15 cellular contexts compared by ENCODE assay signal in the genomic region with DNA sequence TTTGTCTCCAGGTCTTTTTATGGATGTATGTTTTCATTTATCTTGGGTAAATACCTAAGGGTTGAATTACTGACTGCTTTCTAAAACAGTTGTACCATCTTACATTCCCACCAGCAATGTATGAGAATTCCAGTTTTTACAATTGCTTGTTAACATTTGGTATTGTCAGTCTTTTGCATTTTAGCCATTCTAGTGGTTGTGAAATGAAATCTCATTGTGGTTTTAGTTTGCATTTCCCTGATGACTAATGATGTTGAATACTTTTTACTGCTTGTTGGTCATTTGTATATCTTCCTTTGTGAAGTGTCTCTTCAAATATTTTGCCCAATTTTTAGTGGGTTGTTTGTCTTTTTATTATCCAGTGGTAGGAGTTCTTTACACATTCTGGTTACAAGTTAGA.
DNase-seq lines count a peak whose midpoint lies in the region; ATAC-seq and TF ChIP-seq lines count a peak whose summit lies in the region.
"Had no signal": no experiment of that assay in that cellular context is flagged by ENCODE, and none has a peak within 500 bp of the region (broad histone marks: within the 10 kb centered on the region; RNA-seq: fewer than 3 reads in every experiment).

No MANE protein-coding gene starts in this region.

- no peaks in the 10 kb centered on the region for H3K27me3 Mint-ChIP-seq in H9 (ENCODE audit: low read depth)

- intact Hi-C loops in lower lobe of right lung (cut with DNase I): no loop called here

- no peak for ATAC-seq in lower lobe of right lung
- ATAC-seq: left ventricle myocardium superior had no signal

- no peak overlapping the region for H3K4me2 ChIP-seq in H9 (ENCODE audit: insufficient read depth, insufficient read length, low read length)

- no peak overlapping the region for H3K18ac ChIP-seq in H9 (ENCODE audit: insufficient read length, low read depth, low read length)

- H3K79me2 ChIP-seq in H9 (ENCODE audit: insufficient read depth, low read length): no peaks in the 10 kb centered on the region

- DNase-seq in AG10803 (ENCODE audit: low read depth): peak; percentile 88
- no peak for DNase-seq in H9
- peak in 1 of 2 experiments; percentile 77 for DNase-seq in SJSA1 (ENCODE audit: low read depth in 1 of 2, low spot score in 2 of 2)
- DNase-seq in fibroblast of the aortic adventitia (ENCODE audit: low read depth): peak; percentile 61
- DNase-seq in lower lobe of right lung: no peak
- no peak for DNase-seq in NCI-H2171 treated with DMSO at 0.1 percent for 48 hours (lab: John Stamatoyannopoulos, UW)
- no peak for DNase-seq in NCI-H748 (lab: John Stamatoyannopoulos, UW; ENCODE audit: unreplicated experiment)
- DNase-seq in NCI-H748 treated with DMSO at 0.1 percent for 48 hours (lab: John Stamatoyannopoulos, UW): no peak
- DNase-seq: activated CD4-positive, CD25-positive, alpha-beta regulatory T cell; KBM-7; left ventricle myocardium superior; NCI-H187; sigmoid colon had no signal

- no peaks in the 10 kb centered on the region for H3K36me3 Mint-ChIP-seq in H9 (ENCODE audit: insufficient read depth in 1 of 3, low read depth in 3 of 3)

- no peak overlapping the region for H2AFZ ChIP-seq in H9 (ENCODE audit: low read length)

- no peak overlapping the region for H2BK15ac ChIP-seq in H9 (ENCODE audit: low read depth, low read length)

- H3K9me3 ChIP-seq in H9 (ENCODE audit: control insufficient read depth, low read depth, low read length): no peaks in the 10 kb centered on the region
- no peaks in the 10 kb centered on the region for H3K9me3 ChIP-seq in SJSA1 (replicated peaks)
- no peaks in the 10 kb centered on the region for H3K9me3 ChIP-seq in lower lobe of right lung
- H3K9me3 ChIP-seq: sigmoid colon had no signal

- no peak overlapping the region for H3K56ac ChIP-seq in H9 (ENCODE audit: insufficient read length, low read depth, low read length)

- H3K4me1 Mint-ChIP-seq in H9: no peaks in the 10 kb centered on the region

- H3K9ac ChIP-seq in H9 (ENCODE audit: extremely low read depth, insufficient read length, low read length): no peak overlapping the region

- H4K20me1 ChIP-seq in H9 (ENCODE audit: control insufficient read depth, insufficient read depth, insufficient read length): no peaks in the 10 kb centered on the region

- no peak overlapping the region for H3K4ac ChIP-seq in H9 (ENCODE audit: low read depth, low read length)

- no peaks in the 10 kb centered on the region for H3K36me3 ChIP-seq in SJSA1
- no peaks in the 10 kb centered on the region for H3K36me3 ChIP-seq in lower lobe of right lung
- H3K36me3 ChIP-seq: sigmoid colon had no signal

- H2BK20ac ChIP-seq in H9 (ENCODE audit: low read depth, low read length, poor library complexity, severe bottlenecking): no peak overlapping the region

- no peak overlapping the region for H3T11ph ChIP-seq in H9 (ENCODE audit: low read length)

- no peaks in the 10 kb centered on the region for H3K23me2 ChIP-seq in H9 (ENCODE audit: insufficient read length, low read depth, low read length, poor library complexity, severe bottlenecking)

- no peak overlapping the region for H3K14ac ChIP-seq in H9 (ENCODE audit: insufficient read depth, low read length)

- no peaks in the 10 kb centered on the region for H3K4me1 ChIP-seq in H9 (ENCODE audit: insufficient read depth, low read length)
- H3K4me1 ChIP-seq in SJSA1 (replicated peaks): peaks cover 15% of the 10 kb centered on the region
- H3K4me1 ChIP-seq in lower lobe of right lung: no peaks in the 10 kb centered on the region
- H3K4me1 ChIP-seq: sigmoid colon had no signal

- H4K5ac ChIP-seq in H9 (ENCODE audit: insufficient read length, low read depth, low read length): no peak overlapping the region

- H3K23ac ChIP-seq in H9 (ENCODE audit: insufficient read length, low read depth, low read length): no peak overlapping the region

- no peaks in the 10 kb centered on the region for H3K79me1 ChIP-seq in H9 (ENCODE audit: insufficient read depth, low read depth, low read length, poor library complexity, severe bottlenecking)

- no peak overlapping the region for H3K4me3 ChIP-seq in AG10803 (ENCODE audit: low read length)
- H3K4me3 ChIP-seq in SJSA1: no peak overlapping the region
- H3K4me3 ChIP-seq in fibroblast of the aortic adventitia (ENCODE audit: low read depth, low read length): no peak overlapping the region
- H3K4me3 ChIP-seq in lower lobe of right lung: no peak overlapping the region
- H3K4me3 ChIP-seq: sigmoid colon had no signal

- no peak overlapping the region for H4K8ac ChIP-seq in H9 (replicated peaks; ENCODE audit: insufficient read length, low read depth, low read length)

- H3K27ac Mint-ChIP-seq in H9: peak overlapping the region in 2 of 3 experiments; percentile 5 to 22; a peak in 1 of 7 replicates

- no peak overlapping the region for H4K91ac ChIP-seq in H9 (ENCODE audit: insufficient read length, low read depth, low read length)

- no peak overlapping the region for H2AK5ac ChIP-seq in H9 (ENCODE audit: insufficient read length, low read length)

- no peak overlapping the region for H2BK120ac ChIP-seq in H9 (ENCODE audit: low read depth, low read length, poor library complexity, severe bottlenecking)

- TF ChIP-seq CTCF in AG10803 (conservative IDR thresholded peaks at IDR 0.05; ENCODE audit: low read length) (no peak), H9 (conservative IDR thresholded peaks at IDR 0.05) (no peak), fibroblast of the aortic adventitia (IDR thresholded peaks at IDR 0.05; ENCODE audit: insufficient read depth, low read length) (no peak), lower lobe of right lung (IDR thresholded peaks at IDR 0.05) (no peak)

- no peak overlapping the region for H2BK12ac ChIP-seq in H9 (ENCODE audit: insufficient read length, low read depth, low read length)

- no peak overlapping the region for H3K27ac ChIP-seq in H9 (ENCODE audit: insufficient read length, low read depth, low read length)
- H3K27ac ChIP-seq in SJSA1: 0 out of 2 replicates have a peak overlapping the region, but pooled peaks have one; percentile 1
- H3K27ac ChIP-seq in lower lobe of right lung: no peak overlapping the region
- H3K27ac ChIP-seq: C4-2B, sigmoid colon had no signal

- H3K27me3 ChIP-seq in H9 (ENCODE audit: insufficient read depth, low read length) (no peaks in the 10 kb centered on the region), SJSA1 (replicated peaks) (no peaks in the 10 kb centered on the region), lower lobe of right lung (ENCODE audit: low read depth) (no peaks in the 10 kb centered on the region)
- H3K27me3 ChIP-seq: sigmoid colon had no signal

- no peaks in the 10 kb centered on the region for H3K9me3 Mint-ChIP-seq in H9
- H3K9me3 Mint-ChIP-seq: neural crest cell had no signal

- no peak overlapping the region for H2BK5ac ChIP-seq in H9 (ENCODE audit: insufficient read length, low read length)

- no peak overlapping the region for H3K4me3 Mint-ChIP-seq in H9
- H3K4me3 Mint-ChIP-seq: neural crest cell had no signal

Comparison
In these comparisons a context has a peak if more than half of its experiments do, and no peak if none do; other contexts are left out.
1. DNase-seq: peak in AG10803 (single experiment) and fibroblast of the aortic adventitia (single experiment); none in H9 (single experiment), lower lobe of right lung (single experiment), NCI-H2171 treated with DMSO at 0.1 percent for 48 hours (single experiment), NCI-H748 (single experiment) and NCI-H748 treated with DMSO at 0.1 percent for 48 hours (single experiment).